16 cellular contexts compared by ENCODE assay signal in the genomic region with DNA sequence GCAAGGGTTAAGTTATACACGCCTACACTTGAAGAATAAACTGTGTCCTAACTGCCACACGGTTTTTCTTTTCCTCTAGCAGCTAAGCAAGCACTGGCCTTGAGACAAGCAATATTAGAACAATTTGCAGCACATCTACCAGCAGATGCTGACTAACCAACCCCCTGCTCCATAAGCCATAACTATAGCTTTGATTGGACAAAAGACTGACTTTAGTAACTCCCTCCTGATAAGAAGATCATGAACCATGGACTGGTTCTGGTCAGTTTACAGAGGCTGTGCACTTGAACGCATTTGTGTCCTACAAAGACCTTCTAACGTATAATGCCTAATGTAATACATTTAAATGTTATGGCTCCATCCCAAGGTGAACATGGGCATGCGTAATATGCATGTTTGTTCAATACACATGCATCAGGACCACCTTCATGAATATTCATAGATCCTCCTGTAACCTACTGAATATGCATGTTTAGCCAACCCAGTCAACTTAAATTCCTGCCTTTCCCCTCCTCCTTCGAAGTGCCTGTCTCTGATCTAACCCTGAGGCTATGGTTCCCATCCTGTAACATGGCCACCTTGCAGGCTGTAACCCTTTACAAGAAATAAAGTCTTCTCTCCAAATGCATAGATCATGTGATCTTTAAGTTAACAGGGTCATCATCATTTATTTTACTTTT. TPM values are rescaled to one million over a fixed set of nuclear protein-coding genes. Genes with fewer than 3 reads are reported as not detected.
A peak's percentile ranks its signal among the peaks of the same experiment; 100 is the strongest.
DNase-seq lines count a peak whose midpoint lies in the region; ATAC-seq, FAIRE-seq and TF ChIP-seq lines count a peak whose summit lies in the region.
"Had no signal": no experiment of that assay in that cellular context is flagged by ENCODE, and none has a peak within 500 bp of the region (broad histone marks: within the 10 kb centered on the region; RNA-seq: fewer than 3 reads in every experiment).

No MANE protein-coding gene starts in this region.

- CTCF ChIA-PET in naive thymus-derived CD4-positive, alpha-beta T cell (lab: Charles Lee) = no interaction called here

- H3K4me3 ChIP-seq in NT2/D1 (ENCODE audit: insufficient read length, low read depth) (no peak overlapping the region), testis (no peak overlapping the region), esophagus muscularis mucosa (no peak overlapping the region)
- H3K4me3 ChIP-seq in naive thymus-derived CD4-positive, alpha-beta T cell (ENCODE audit: low read length) = no peak overlapping the region
- H3K4me3 ChIP-seq: BLaER1 had no signal

- no peaks in the 10 kb centered on the region for H3K9me3 Mint-ChIP-seq in naive thymus-derived CD4-positive, alpha-beta T cell
- H3K9me3 Mint-ChIP-seq: CD8-positive, alpha-beta memory T cell; T-cell had no signal

- H3K9me3 ChIP-seq in NT2/D1 (ENCODE audit: insufficient read depth, low read length) = no peaks in the 10 kb centered on the region
- H3K9me3 ChIP-seq in testis = no peaks in the 10 kb centered on the region
- no peaks in the 10 kb centered on the region for H3K9me3 ChIP-seq in naive thymus-derived CD4-positive, alpha-beta T cell (ENCODE audit: control insufficient read depth in 2 of 3, low read length in 3 of 3)
- H3K9me3 ChIP-seq in esophagus muscularis mucosa = no peaks in the 10 kb centered on the region
- H3K9me3 ChIP-seq: BLaER1 had no signal

- TF ChIP-seq CTCF in testis (IDR thresholded peaks at IDR 0.05) (no peak), esophagus muscularis mucosa (IDR thresholded peaks at IDR 0.05) (no peak)

- H3K9ac ChIP-seq in NT2/D1 (ENCODE audit: insufficient read length, low read depth) = no peak overlapping the region
- H3K9ac ChIP-seq: BLaER1 had no signal

- H3K4me1 ChIP-seq in NT2/D1 (ENCODE audit: insufficient read depth, insufficient read length) (peaks cover 4% of the 10 kb centered on the region), testis (no peaks in the 10 kb centered on the region), esophagus muscularis mucosa (no peaks in the 10 kb centered on the region)
- no peaks in the 10 kb centered on the region for H3K4me1 ChIP-seq in naive thymus-derived CD4-positive, alpha-beta T cell (ENCODE audit: control insufficient read depth in 2 of 2, insufficient read depth in 2 of 2, low read length in 2 of 2)
- H3K4me1 ChIP-seq: BLaER1 had no signal

- H3K27ac Mint-ChIP-seq in naive thymus-derived CD4-positive, alpha-beta T cell = no peak overlapping the region
- H3K27ac Mint-ChIP-seq: CD8-positive, alpha-beta memory T cell; T-cell had no signal

- no peak for TF ChIP-seq EP300 in esophagus muscularis mucosa (IDR thresholded peaks at IDR 0.05)

- intact Hi-C loops in testis (cut with DNase I; ENCODE audit: low total_unique reads) = no loop called here
- intact Hi-C loops in naive thymus-derived CD4-positive, alpha-beta T cell (cut with micrococcal nuclease) = no loop called here
- intact Hi-C loops in Right ventricle myocardium inferior (cut with DNase I) = no loop called here
- intact Hi-C loops in esophagus muscularis mucosa (cut with DNase I) = no loop called here

- POLR2A ChIA-PET in naive thymus-derived CD4-positive, alpha-beta T cell (lab: Charles Lee) = interaction anchor here (0.6 kb wide), 1 partner anchor 51 kb away, joined by 4 read pairs; no protein-coding TSS in a partner anchor

- no peak for ATAC-seq in naive thymus-derived CD4-positive, alpha-beta T cell
- no peak for ATAC-seq in Right ventricle myocardium inferior
- ATAC-seq: PC-3, T-cell had no signal

- WGBS in testis, 2 donors = 46 to 62% methylated on average over 6 of the region's 6 CpGs
- 60% methylated on average over 6 of the region's 6 CpGs for WGBS in esophagus muscularis mucosa

- no peak overlapping the region for H3K4me3 Mint-ChIP-seq in naive thymus-derived CD4-positive, alpha-beta T cell
- H3K4me3 Mint-ChIP-seq: CD8-positive, alpha-beta memory T cell; T-cell had no signal

- H3K4me1 Mint-ChIP-seq in naive thymus-derived CD4-positive, alpha-beta T cell = peaks cover 0 to 6% (median 0%) of the 10 kb centered on the region in 7 donors
- H3K4me1 Mint-ChIP-seq: CD8-positive, alpha-beta memory T cell; T-cell had no signal

- H3K27me3 ChIP-seq in NT2/D1 (ENCODE audit: insufficient read depth, insufficient read length) (no peaks in the 10 kb centered on the region), testis (no peaks in the 10 kb centered on the region), esophagus muscularis mucosa (no peaks in the 10 kb centered on the region)
- H3K27me3 ChIP-seq in naive thymus-derived CD4-positive, alpha-beta T cell (ENCODE audit: control insufficient read depth in 2 of 2, insufficient read depth in 2 of 2, low read length in 2 of 2) = no peaks in the 10 kb centered on the region
- H3K27me3 ChIP-seq: BLaER1 had no signal

- peak; percentile 31 for FAIRE-seq in GM19239 (lab: Jason Lieb, UNC)

- TF ChIP-seq POLR2A in testis (IDR thresholded peaks at IDR 0.05) = no peak
- TF ChIP-seq POLR2A in esophagus muscularis mucosa (IDR thresholded peaks at IDR 0.05; ENCODE audit: low read depth) = no peak

- peaks cover 0 to 4% (median 0%) of the 10 kb centered on the region in 5 donors for H3K27me3 Mint-ChIP-seq in naive thymus-derived CD4-positive, alpha-beta T cell
- H3K27me3 Mint-ChIP-seq: CD8-positive, alpha-beta memory T cell; T-cell had no signal

- peaks cover 0 to 58% (median 47%) of the 10 kb centered on the region in 5 donors for H3K36me3 Mint-ChIP-seq in naive thymus-derived CD4-positive, alpha-beta T cell

- H3K36me3 ChIP-seq in NT2/D1 (ENCODE audit: insufficient read depth, insufficient read length, low read length) (no peaks in the 10 kb centered on the region), testis (ENCODE audit: low read depth, missing control alignments) (no peaks in the 10 kb centered on the region), esophagus muscularis mucosa (peaks cover 0 to 29% (median 9%) of the 10 kb centered on the region in 4 donors)
- peaks cover 0 to 4% (median 0%) of the 10 kb centered on the region in 3 experiments for H3K36me3 ChIP-seq in naive thymus-derived CD4-positive, alpha-beta T cell (ENCODE audit: control insufficient read depth in 2 of 3, insufficient read depth in 3 of 3, low read length in 3 of 3)
- H3K36me3 ChIP-seq: BLaER1 had no signal

- H3K27ac ChIP-seq in testis (no peak overlapping the region), esophagus muscularis mucosa (replicated peaks in 1 of 4) (no peak overlapping the region)
- H3K27ac ChIP-seq in naive thymus-derived CD4-positive, alpha-beta T cell (ENCODE audit: low read depth, low read length) = no peak overlapping the region
- H3K27ac ChIP-seq: BLaER1 had no signal

- DNase-seq in GM19239 (ENCODE audit: insufficient read length, low spot score) (no peak), NT2/D1 (ENCODE audit: low read depth, low spot score) (peak; percentile 60), iPS-NIHi7 (ENCODE audit: extremely low spot score) (peak; percentile 39), testis (peak; percentile 13), Right ventricle myocardium inferior (ENCODE audit: missing footprints) (no peak), esophagus muscularis mucosa (ENCODE audit: extremely low spot score) (no peak), ecto neural progenitor cell (ENCODE audit: low spot score) (no peak)
- no peak for DNase-seq in naive thymus-derived CD4-positive, alpha-beta T cell
- DNase-seq: CD8-positive, alpha-beta memory T cell; Kasumi-1; NCI-H1417; NCI-H2029; NCI-H510A treated with DMSO at 0.1 percent for 48 hours; PC-3; T-cell had no signal

RNA-seq across cellular contexts. Expression of a gene that starts 26.5 kb away (rescaled TPM):
- total RNA-seq in testis (100 to 1,000 TPM; 113 to 188 TPM), Right ventricle myocardium inferior (1.1 TPM), esophagus muscularis mucosa (1 to 10 TPM in 3 of 4 donors, under 1 TPM in 1; 0.50 to 1.8 (median 1.4) TPM)
- 40.3 TPM for polyA plus RNA-seq in testis (ENCODE audit: insufficient read depth, low read depth, low replicate concordance)
- 10 to 100 TPM in 4 of 5 experiments, 1 to 10 TPM in 1; 2.0 to 20.8 (median 18.5) TPM for total RNA-seq in naive thymus-derived CD4-positive, alpha-beta T cell
- polyA plus RNA-seq in naive thymus-derived CD4-positive, alpha-beta T cell = 1 to 10 TPM in 1 of 2 donors, under 1 TPM in 1; 0.59 to 3.3 TPM

Comparison
In these comparisons a context has a peak if more than half of its experiments do, and no peak if none do; other contexts are left out.
1. DNase-seq: peak in NT2/D1 (single experiment), iPS-NIHi7 (single experiment) and testis (single experiment); none in GM19239 (single experiment), naive thymus-derived CD4-positive, alpha-beta T cell (0 of 9), Right ventricle myocardium inferior (single experiment), esophagus muscularis mucosa (single experiment) and ecto neural progenitor cell (single experiment).
2. RNA of a gene that starts 26.5 kb away (total RNA-seq): 113 to 188 TPM in testis; 2.0 to 20.8 TPM in naive thymus-derived CD4-positive, alpha-beta T cell, 0.50 to 1.8 TPM in esophagus muscularis mucosa and 1.1 TPM in Right ventricle myocardium inferior (single experiment); every median in the first group is over 4 times any median in the second.